Comparison of ENCODE assay signal across 23 cellular contexts in the genomic region with DNA sequence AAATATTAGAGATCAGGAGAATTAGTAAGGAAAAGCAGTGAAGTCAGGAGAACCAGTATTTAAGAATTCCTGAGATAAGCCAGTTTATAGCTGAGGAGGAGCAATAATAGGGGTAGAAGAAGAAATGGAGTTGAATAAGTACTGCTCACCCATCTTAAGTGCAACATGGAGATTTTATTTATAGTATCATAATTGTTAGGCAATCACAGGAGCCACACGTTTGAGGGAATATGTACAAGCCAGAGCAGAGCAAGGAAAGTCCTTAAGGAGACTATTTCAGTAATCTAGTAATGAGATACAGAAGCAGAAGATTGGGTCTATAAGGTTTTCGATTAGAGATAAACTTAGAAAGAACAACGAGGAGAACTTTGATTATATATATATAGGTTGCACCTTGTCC.
"Had no signal": no experiment of that assay in that cellular context is flagged by ENCODE, and none has a peak within 500 bp of the region (broad histone marks: within the 10 kb centered on the region; RNA-seq: fewer than 3 reads in every experiment).

No MANE protein-coding gene starts in this region.

- DNase-seq: effector CD8-positive, alpha-beta T cell; heart right ventricle; hypothalamus; kidney glomerular epithelial cell; lower lobe of right lung; mesenchymal stem cell; midbrain; occipital lobe; pancreas; retina; stimulated activated CD4-positive, alpha-beta T cell treated with anti-CD3 and anti-CD28 coated beads, Interleukin-12 subunit alpha, Interleukin-12 subunit beta, amount 100 ng/mL, for 4 hours; stimulated activated naive CD4-positive, alpha-beta T cell; stomach; substantia nigra; transverse colon had no signal

- H3K4me3 ChIP-seq: coronary artery, heart right ventricle, lower lobe of right lung, pancreas, prostate gland, skin epidermis, stomach, thoracic aorta, transverse colon had no signal

- H3K27me3 Mint-ChIP-seq: natural killer cell treated with Interleukin-12 subunit alpha and Interleukin-12 subunit beta and Interleukin-15 and Interleukin-18, amount 100 ng/mL, for 72 hours had no signal

- H3K27me3 ChIP-seq: heart right ventricle, pancreas, stomach, transverse colon had no signal

- H3K9me3 ChIP-seq: heart right ventricle, lower lobe of right lung, pancreas, prostate gland, stomach, thoracic aorta, transverse colon had no signal

- H3K4me1 ChIP-seq: lower lobe of right lung, prostate gland had no signal

- H3K36me3 ChIP-seq: heart right ventricle, lower lobe of right lung, pancreas, prostate gland, stomach, thoracic aorta, transverse colon had no signal

- H3K36me3 Mint-ChIP-seq: natural killer cell treated with Interleukin-12 subunit alpha and Interleukin-12 subunit beta and Interleukin-15 and Interleukin-18, amount 100 ng/mL, for 72 hours had no signal

- H3K27ac ChIP-seq: coronary artery, heart right ventricle, lower lobe of right lung, pancreas, prostate gland, skin epidermis, stomach, thoracic aorta, transverse colon had no signal

- H3K4me3 Mint-ChIP-seq: natural killer cell treated with Interleukin-12 subunit alpha and Interleukin-12 subunit beta and Interleukin-15 and Interleukin-18, amount 100 ng/mL, for 72 hours had no signal

- H3K27ac Mint-ChIP-seq: natural killer cell treated with Interleukin-12 subunit alpha and Interleukin-12 subunit beta and Interleukin-15 and Interleukin-18, amount 100 ng/mL, for 72 hours had no signal

- ATAC-seq: esophagus mucosa; heart right ventricle; left lobe of liver; lower lobe of right lung; natural killer cell treated with Interleukin-12 subunit alpha and Interleukin-12 subunit beta and Interleukin-15 and Interleukin-18, amount 100 ng/mL, for 72 hours; pancreas; sciatic nerve had no signal

- H3K9me3 Mint-ChIP-seq: natural killer cell treated with Interleukin-12 subunit alpha and Interleukin-12 subunit beta and Interleukin-15 and Interleukin-18, amount 100 ng/mL, for 72 hours had no signal
